ENCODE assay signal across 1 cellular context in genomic region chr10:113689574-113689973, GRCh38.
TF ChIP-seq lines count a peak whose summit lies in the region.

No MANE protein-coding gene starts in this region.

TF ChIP-seq in GM23338, 12 proteins besides CTCF, POLR2A, EP300 and RAD21 (continued from another document):
- TF ChIP-seq POLR2AphosphoS5 (IDR thresholded peaks at IDR 0.05; ENCODE audit: low read depth) = no peak
- TF ChIP-seq ZNF331 (CRISPR knock-in tag; IDR thresholded peaks at IDR 0.05; ENCODE audit: low read depth) = no peak
- TF ChIP-seq ZNF462 (CRISPR knock-in tag; IDR thresholded peaks at IDR 0.05) = no peak
- no peak for TF ChIP-seq EZH2phosphoT487 (IDR thresholded peaks at IDR 0.05; ENCODE audit: unreplicated experiment)
- no peak for TF ChIP-seq NANOG (IDR thresholded peaks at IDR 0.05; ENCODE audit: borderline replicate concordance)
